In the genomic region with DNA sequence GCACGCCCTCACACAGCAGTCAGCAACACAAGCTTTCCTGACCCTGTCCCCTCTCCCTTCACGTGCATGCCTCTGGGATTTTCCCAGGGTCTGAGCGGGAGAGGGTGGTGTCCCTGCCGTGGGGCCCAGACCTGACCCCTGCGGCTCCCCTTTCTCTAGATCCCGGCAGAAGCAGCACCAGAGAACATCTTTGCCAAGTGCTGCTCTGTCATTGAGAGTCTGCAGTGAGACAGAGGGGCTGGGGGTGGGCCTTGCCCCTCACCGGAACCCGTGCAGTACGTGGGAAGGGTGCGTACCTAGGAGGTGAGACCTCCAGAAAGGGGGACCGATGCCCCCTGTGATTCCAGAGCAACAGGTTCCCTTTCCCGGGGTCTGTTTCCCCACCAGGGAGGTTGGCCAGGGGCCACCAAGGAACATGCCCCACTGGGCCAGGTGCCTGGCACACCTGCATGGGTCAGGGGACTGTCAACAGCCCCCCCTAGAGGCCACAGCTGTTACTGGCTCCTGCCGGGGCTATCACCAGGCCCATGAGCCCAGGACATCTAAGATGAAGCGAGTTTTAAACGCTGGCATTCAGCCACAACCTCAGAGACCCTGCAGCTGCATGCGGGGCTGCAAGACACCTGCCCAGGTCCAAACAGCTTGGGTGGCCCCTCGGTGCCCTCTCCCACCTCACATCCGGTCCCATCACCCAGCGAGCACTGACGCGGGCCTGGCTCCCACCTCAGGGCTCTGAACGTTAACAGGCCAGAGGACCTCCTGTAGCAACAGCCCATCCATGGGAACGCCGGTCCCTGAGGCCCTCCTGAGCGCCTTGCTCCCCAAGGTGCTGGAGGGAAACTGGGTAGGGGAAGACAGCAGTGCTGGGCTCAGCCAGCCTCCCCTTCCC, we compare ENCODE assay signal across 8 cellular contexts. TPM values are rescaled to one million over a fixed set of nuclear protein-coding genes. Genes with fewer than 3 reads are reported as not detected.
DNase-seq lines count a peak whose midpoint lies in the region; ATAC-seq, FAIRE-seq and TF ChIP-seq lines count a peak whose summit lies in the region.

No MANE protein-coding gene starts in this region.

- no peaks in the 10 kb centered on the region for H3K36me3 Mint-ChIP-seq in astrocyte (ENCODE audit: low read depth, unreplicated experiment)

- no peak overlapping the region for H3K27ac ChIP-seq in PC-3 (ENCODE audit: low read length)
- H3K27ac ChIP-seq in astrocyte (ENCODE audit: low read depth, low read length): no peak overlapping the region

- H3K4me3 Mint-ChIP-seq in astrocyte (ENCODE audit: unreplicated experiment): no peak overlapping the region

- H3K9ac ChIP-seq in PC-3 (ENCODE audit: low read length) (no peak overlapping the region), astrocyte (ENCODE audit: low read length) (no peak overlapping the region)

- intact Hi-C loops in PC-3 (cut with micrococcal nuclease): no loop called here

- no peaks in the 10 kb centered on the region for H3K79me2 ChIP-seq in PC-3 (ENCODE audit: low read length)
- H3K79me2 ChIP-seq in astrocyte (ENCODE audit: insufficient read depth, low read length): no peaks in the 10 kb centered on the region

- H3K27me3 Mint-ChIP-seq in astrocyte (ENCODE audit: low read depth, unreplicated experiment): no peaks in the 10 kb centered on the region

- H3K9me3 ChIP-seq in PC-3 (ENCODE audit: low read length) (no peaks in the 10 kb centered on the region), astrocyte (ENCODE audit: insufficient read depth, low read depth, low read length) (no peaks in the 10 kb centered on the region)

- no peaks in the 10 kb centered on the region for H3K9me2 ChIP-seq in PC-3 (replicated peaks; ENCODE audit: low read length)

- CTCF ChIA-PET in PC-3 (lab: Charles Lee): no interaction called here

- H3K27me3 ChIP-seq in PC-3 (ENCODE audit: low read length): no peaks in the 10 kb centered on the region
- no peaks in the 10 kb centered on the region for H3K27me3 ChIP-seq in astrocyte (ENCODE audit: insufficient read depth, low read length)

- peak; percentile 83 for TF ChIP-seq CTCF in PC-3 (conservative IDR thresholded peaks at IDR 0.05; ENCODE audit: low read depth, low read length)
- TF ChIP-seq CTCF in astrocyte (IDR thresholded peaks at IDR 0.05; ENCODE audit: insufficient read depth, low read depth, low read length): peak; percentile 43

- H3K36me3 ChIP-seq in PC-3 (ENCODE audit: low read depth, low read length) (peaks cover 38% of the 10 kb centered on the region), astrocyte (ENCODE audit: insufficient read depth, low read length) (peaks cover 3% of the 10 kb centered on the region)

- no peaks in the 10 kb centered on the region for H3K4me1 ChIP-seq in PC-3 (ENCODE audit: insufficient read depth, low read length)
- H3K4me1 ChIP-seq in astrocyte (ENCODE audit: insufficient read depth, low read length): no peaks in the 10 kb centered on the region

- H3K9me3 Mint-ChIP-seq in astrocyte (ENCODE audit: unreplicated experiment): no peaks in the 10 kb centered on the region

- POLR2A ChIA-PET in PC-3 (lab: Charles Lee; ENCODE audit: unreplicated experiment): no interaction called here

- no peak for FAIRE-seq in astrocyte (lab: Jason Lieb, UNC)

- no peak overlapping the region for H3K27ac Mint-ChIP-seq in astrocyte (ENCODE audit: unreplicated experiment)

- H3K4me1 Mint-ChIP-seq in astrocyte (ENCODE audit: low read depth, unreplicated experiment): no peaks in the 10 kb centered on the region

- peak; percentile 6 to 55 for DNase-seq in NCI-H524 (lab: John Stamatoyannopoulos, UW)
- DNase-seq in NCI-H524 treated with DMSO at 0.1 percent for 48 hours (lab: John Stamatoyannopoulos, UW): no peak
- peak; percentile 57 for DNase-seq in PC-3
- no peak for DNase-seq in astrocyte (ENCODE audit: low read depth)
- peak; percentile 55 for DNase-seq in left lobe of liver (ENCODE audit: low spot score)
- peak; percentile 66 for DNase-seq in stimulated activated naive CD8-positive, alpha-beta T cell treated with anti-CD3 and anti-CD28 coated beads, Interleukin-15, Interleukin-2, amounts not matched to agents 100 U/mL and 50 U/mL, for 24 hours

- H2AFZ ChIP-seq in PC-3 (ENCODE audit: low read length) (no peak overlapping the region), astrocyte (ENCODE audit: low read depth, low read length) (no peak overlapping the region)

- H3K4me3 ChIP-seq in PC-3 (ENCODE audit: low read length) (no peak overlapping the region), astrocyte (ENCODE audit: insufficient read depth, low read depth, low read length) (no peak overlapping the region)

- H3F3A ChIP-seq in PC-3 (ENCODE audit: low read length, unreplicated experiment): no peaks in the 10 kb centered on the region

- H3K4me2 ChIP-seq in PC-3 (ENCODE audit: low read length) (no peak overlapping the region), astrocyte (ENCODE audit: low read length) (no peak overlapping the region)

- H4K20me1 ChIP-seq in PC-3 (ENCODE audit: low read length) (0 out of 2 replicates have a peak, but pooled peaks cover 4% of the 10 kb centered on the region), astrocyte (ENCODE audit: insufficient read depth, low read length) (peaks cover 14% of the 10 kb centered on the region)

- no TSS peak for BruUV-seq in PC-3 (replicated peaks; lab: Mats Ljungman, UMichigan)

- ATAC-seq in PC-3 (peak; percentile 66), left lobe of liver (peak; percentile 71), HG02981 (IDR thresholded peaks at IDR 0.05; ENCODE audit: unreplicated experiment) (no peak), HG03097 (IDR thresholded peaks at IDR 0.05; ENCODE audit: low FRiP score, unreplicated experiment) (no peak)
- ATAC-seq in stimulated activated naive CD8-positive, alpha-beta T cell treated with anti-CD3 and anti-CD28 coated beads, Interleukin-15, Interleukin-2, amounts not matched to agents 100 U/mL and 50 U/mL, for 24 hours: peak; percentile 65

RNA-seq across cellular contexts. Expression of a gene that starts 12.3 kb away (rescaled TPM):
- 373 and 518 TPM in 2 replicates for total RNA-seq in PC-3 (2014; rRNA removed)
- total RNA-seq in astrocyte: 273 and 297 TPM in 2 replicates
- 75.1 TPM for total RNA-seq in left lobe of liver

RNA-seq across cellular contexts. Expression of a gene that starts 19.4 kb away (rescaled TPM):
- total RNA-seq in PC-3 (2014; rRNA removed) (89.4 and 114 TPM in 2 replicates), astrocyte (92.3 and 95.4 TPM in 2 replicates), left lobe of liver (18.7 TPM)

RNA-seq across cellular contexts. Expression of a gene that starts 21.2 kb away (rescaled TPM):
- total RNA-seq in PC-3 (2014; rRNA removed) (0.26 TPM in 1 of 2 replicates, not detected in the other), astrocyte (0.55 and 0.75 TPM in 2 replicates), left lobe of liver (0.18 TPM)

RNA-seq across cellular contexts. Expression of a gene that starts 36.6 kb away (rescaled TPM):
- total RNA-seq in PC-3 (2014; rRNA removed): 2.4 and 3.1 TPM in 2 replicates
- total RNA-seq in astrocyte: 2.8 and 3.0 TPM in 2 replicates
- total RNA-seq in left lobe of liver: 1.3 TPM

RNA-seq across cellular contexts. Expression of a gene that starts 39.8 kb away (rescaled TPM):
- 68.4 and 81.1 TPM in 2 replicates for total RNA-seq in PC-3 (2014; rRNA removed)
- total RNA-seq in astrocyte: 58.4 and 63.2 TPM in 2 replicates
- total RNA-seq in left lobe of liver: 83.9 TPM

Comparison
In these comparisons a context has a peak if more than half of its experiments do, and no peak if none do; other contexts are left out.
1. DNase-seq: peak in NCI-H524 (2 of 2), PC-3 (single experiment), left lobe of liver (single experiment) and stimulated activated naive CD8-positive, alpha-beta T cell treated with anti-CD3 and anti-CD28 coated beads, Interleukin-15, Interleukin-2, amounts not matched to agents 100 U/mL and 50 U/mL, for 24 hours (single experiment); none in NCI-H524 treated with DMSO at 0.1 percent for 48 hours (single experiment) and astrocyte (single experiment).
2. ATAC-seq: peak in PC-3 (single experiment), left lobe of liver (single experiment) and stimulated activated naive CD8-positive, alpha-beta T cell treated with anti-CD3 and anti-CD28 coated beads, Interleukin-15, Interleukin-2, amounts not matched to agents 100 U/mL and 50 U/mL, for 24 hours (single experiment); none in HG02981 (single experiment) and HG03097 (single experiment).